Comparison of ENCODE assay signal across 8 cellular contexts in genomic region chr12:26122681-26123481, GRCh38. TPM values are rescaled to one million over a fixed set of nuclear protein-coding genes. Genes with fewer than 3 reads are reported as not detected.
A peak's percentile ranks its signal among the peaks of the same experiment; 100 is the strongest.
DNase-seq lines count a peak whose midpoint lies in the region; ATAC-seq and TF ChIP-seq lines count a peak whose summit lies in the region.

No MANE protein-coding gene starts in this region.

- no TSS peak for BruUV-seq in HCT116 (replicated peaks; lab: Mats Ljungman, UMichigan)
- BruUV-seq in PC-3 (replicated peaks; lab: Mats Ljungman, UMichigan) = no TSS peak

- TF ChIP-seq RAD21 in HCT116 (IDR thresholded peaks at IDR 0.05; ENCODE audit: low read depth) = peak; percentile 68

- H3K9me3 Mint-ChIP-seq in progenitor cell of endocrine pancreas (ENCODE audit: low read depth) = no peaks in the 10 kb centered on the region

- H3K36me3 ChIP-seq in HCT116 (ENCODE audit: control insufficient read depth in 1 of 2, insufficient read depth in 2 of 2, low read length in 2 of 2) (no peaks in the 10 kb centered on the region), PC-3 (ENCODE audit: low read depth, low read length) (peaks cover 29% of the 10 kb centered on the region)

- H2AFZ ChIP-seq in HCT116 (ENCODE audit: low read depth, low read length, poor library complexity, severe bottlenecking) = peak overlapping the region; percentile 45
- peak overlapping the region; percentile 43 for H2AFZ ChIP-seq in PC-3 (ENCODE audit: low read length)

- H3F3A ChIP-seq in PC-3 (ENCODE audit: low read length, unreplicated experiment) = peaks cover 9% of the 10 kb centered on the region

- H3K4me3 ChIP-seq in HCT116 (replicated peaks in 1 of 2; ENCODE audit: low read depth in 1 of 2, low read length in 2 of 2) (peak overlapping the region; percentile 40 to 61), PC-3 (ENCODE audit: low read length) (peak overlapping the region; percentile 77), astrocyte of the cerebellum (ENCODE audit: low read depth, low read length) (peak overlapping the region; percentile 66)

- H3K27me3 Mint-ChIP-seq in progenitor cell of endocrine pancreas = peaks cover 74% of the 10 kb centered on the region

- DNase-seq in DMS53 (lab: John Stamatoyannopoulos, UW) (peak; percentile 90), HCT116 (ENCODE audit: low read depth, low spot score) (no peak), PC-3 (peak; percentile 74), astrocyte of the cerebellum (ENCODE audit: low read depth) (peak; percentile 67), hepatic stellate cell (ENCODE audit: low spot score) (peak; percentile 67), progenitor cell of endocrine pancreas (ENCODE audit: low spot score, unreplicated experiment) (peak; percentile 62)

- peak; percentile 5 to 31 (median 28); a peak in 3 of 6 replicates for TF ChIP-seq CTCF in HCT116 (IDR thresholded peaks at IDR 0.05 in 2 of 3, conservative IDR thresholded peaks at IDR 0.05 in 1 of 3; ENCODE audit: borderline replicate concordance in 1 of 3, insufficient read depth in 1 of 3, low read depth in 2 of 3, low read length in 2 of 3)
- TF ChIP-seq CTCF in PC-3 (conservative IDR thresholded peaks at IDR 0.05; ENCODE audit: low read depth, low read length) = peak; percentile 82
- peak; percentile 41 for TF ChIP-seq CTCF in astrocyte of the cerebellum (IDR thresholded peaks at IDR 0.05; ENCODE audit: low read depth, low read length, missing control alignments)
- TF ChIP-seq CTCF in progenitor cell of endocrine pancreas (IDR thresholded peaks at IDR 0.05; ENCODE audit: unreplicated experiment) = peak; percentile 46

- H3K9me3 ChIP-seq in HCT116 (ENCODE audit: control insufficient read depth in 1 of 2, insufficient read depth in 1 of 2, low read depth in 1 of 2, low read length in 2 of 2) (no peaks in the 10 kb centered on the region), PC-3 (ENCODE audit: low read length) (no peaks in the 10 kb centered on the region)

- CTCF ChIA-PET in HCT116 (lab: Charles Lee) (interaction anchor here (0.9 to 3.3 kb wide), 5 partner anchors 15 to 579 kb away, joined by 3 to 14 read pairs (median 5); no protein-coding TSS in a partner anchor), PC-3 (lab: Charles Lee) (interaction anchor here (0.6 to 1.5 kb wide), 7 partner anchors 26 to 579 kb away, joined by 3 to 6 read pairs (median 4); no protein-coding TSS in a partner anchor)

- H3K27ac Mint-ChIP-seq in progenitor cell of endocrine pancreas = peak overlapping the region; percentile 89

- RAD21 ChIA-PET in HCT116 (lab: Charles Lee; ENCODE audit: low non-redundant PET in 1 of 2, low total read pairs in 2 of 2, uncharacterized antibody in 2 of 2, unreplicated experiment in 2 of 2) = interaction anchor here (1.5 to 1.9 kb wide), 2 partner anchors 9 to 579 kb away, joined by 3 to 5 read pairs; no protein-coding TSS in a partner anchor

- POLR2A ChIA-PET in HCT116 (lab: Charles Lee) (no interaction called here), PC-3 (lab: Charles Lee; ENCODE audit: unreplicated experiment) (interaction anchor here (0.6 to 0.7 kb wide), 2 partner anchors 24 to 151 kb away, joined by 11 to 16 read pairs; no protein-coding TSS in a partner anchor)

- TF ChIP-seq POLR2A in HCT116 (IDR thresholded peaks at IDR 0.05; ENCODE audit: borderline replicate concordance, extremely low read depth, insufficient read depth, insufficient read length) = no peak

- no peaks in the 10 kb centered on the region for H3K79me2 ChIP-seq in HCT116 (ENCODE audit: insufficient read depth, low read length)
- peaks cover 72% of the 10 kb centered on the region for H3K79me2 ChIP-seq in PC-3 (ENCODE audit: low read length)

- peak; percentile 5; the same call in 1 of the 2 replicates for ATAC-seq in HCT116
- ATAC-seq in PC-3 = no peak; the same call in 1 of the 2 replicates
- ATAC-seq in GM19324 (IDR thresholded peaks at IDR 0.05; ENCODE audit: low FRiP score, unreplicated experiment) = no peak
- ATAC-seq in GM19328 (IDR thresholded peaks at IDR 0.05; ENCODE audit: unreplicated experiment) = no peak

- intact Hi-C loops in HCT116 (cut with micrococcal nuclease) = loop anchor here (10.0 kb wide), 1 partner anchor 182 kb away; no protein-coding TSS in a partner anchor
- intact Hi-C loops in PC-3 (cut with micrococcal nuclease) = loop anchor here (1.0 to 5.0 kb wide), 2 partner anchors 294 to 578 kb away; no protein-coding TSS in a partner anchor

- H3K4me2 ChIP-seq in HCT116 (ENCODE audit: low read length) (peak overlapping the region; percentile 86), PC-3 (ENCODE audit: low read length) (peak overlapping the region; percentile 82)

- peaks cover 11% of the 10 kb centered on the region; the same call in 1 of the 2 replicates for H3K27me3 ChIP-seq in HCT116 (ENCODE audit: insufficient read depth, low read length)
- H3K27me3 ChIP-seq in PC-3 (ENCODE audit: low read length) = no peaks in the 10 kb centered on the region

- H3K4me1 ChIP-seq in HCT116 (ENCODE audit: control insufficient read depth in 1 of 2, insufficient read depth in 2 of 2, low read length in 2 of 2) (peaks cover 14 to 47% of the 10 kb centered on the region in 2 experiments), PC-3 (ENCODE audit: insufficient read depth, low read length) (peaks cover 47% of the 10 kb centered on the region)

- H3K4me1 Mint-ChIP-seq in progenitor cell of endocrine pancreas (ENCODE audit: low read depth) = peaks cover 50% of the 10 kb centered on the region

- H3K4me3 Mint-ChIP-seq in progenitor cell of endocrine pancreas (ENCODE audit: low read depth) = peak overlapping the region; percentile 80

- H3K9me2 ChIP-seq in HCT116 (ENCODE audit: insufficient read depth) (no peaks in the 10 kb centered on the region), PC-3 (replicated peaks; ENCODE audit: low read length) (no peaks in the 10 kb centered on the region)

- no peak overlapping the region; the same call in 1 of the 2 replicates for H3K27ac ChIP-seq in HCT116 (ENCODE audit: low read depth, low read length)
- peak overlapping the region; percentile 89 for H3K27ac ChIP-seq in PC-3 (ENCODE audit: low read length)

- in situ Hi-C loops in astrocyte of the cerebellum (cut with HindIII; ENCODE audit: low sequenced_read_pairs) = loop anchor here (25.0 kb wide), 1 partner anchor 514 kb away; no protein-coding TSS in a partner anchor

- no peaks in the 10 kb centered on the region for H3K36me3 Mint-ChIP-seq in progenitor cell of endocrine pancreas (ENCODE audit: insufficient read depth)

- H4K20me1 ChIP-seq in HCT116 (ENCODE audit: insufficient read depth) = no peaks in the 10 kb centered on the region
- no peaks in the 10 kb centered on the region for H4K20me1 ChIP-seq in PC-3 (ENCODE audit: low read length)

- H3K9ac ChIP-seq in HCT116 (ENCODE audit: low read length) (peak overlapping the region; percentile 51), PC-3 (ENCODE audit: low read length) (peak overlapping the region; percentile 90)

TF ChIP-seq in HCT116, 20 proteins besides CTCF, POLR2A, EP300 and RAD21:
- peak; percentile 53; the same call in 1 of the 2 replicates for TF ChIP-seq EGR1 (IDR thresholded peaks at IDR 0.05; ENCODE audit: low read depth)
- TF ChIP-seq CBX3 (IDR thresholded peaks at IDR 0.05; ENCODE audit: low read depth) = peak; percentile 23; the same call in 1 of the 2 replicates
- no peak for TF ChIP-seq ELF1 (IDR thresholded peaks at IDR 0.05; ENCODE audit: borderline replicate concordance, low read depth)
- no peak for TF ChIP-seq SRF (IDR thresholded peaks at IDR 0.05; ENCODE audit: low read depth)
- peak; percentile 56 for TF ChIP-seq MAX (IDR thresholded peaks at IDR 0.05)
- no peak for TF ChIP-seq JUND (IDR thresholded peaks at IDR 0.05)

RNA-seq across cellular contexts. Expression of gene BHLHE41, which starts 2.0 kb away (rescaled TPM):
- total RNA-seq in HCT116 (2021; ENCODE audit: unreplicated experiment) = 4.7 TPM
- polyA plus RNA-seq in HCT116 (2012) = 1.7 and 2.5 TPM in 2 replicates
- total RNA-seq in PC-3 (2014; rRNA removed) = 77.6 and 81.0 TPM in 2 replicates
- 0.46 and 0.78 TPM in 2 replicates for total RNA-seq in progenitor cell of endocrine pancreas

Comparison
In these comparisons a context has a peak if more than half of its experiments do, and no peak if none do; other contexts are left out.
1. CTCF ChIP-seq: peak in every context shown above with its lines; median percentile 82 in PC-3; 46 in progenitor cell of endocrine pancreas; 41 in astrocyte of the cerebellum; 28 in HCT116.
2. RNA of gene BHLHE41, which starts 2.0 kb away (total RNA-seq): 77.6 to 81.0 TPM in PC-3; 4.7 TPM in HCT116 (single experiment) and 0.46 to 0.78 TPM in progenitor cell of endocrine pancreas; every median in the first group is over 10 times any median in the second.
3. Peak in every context shown above with its lines, with median percentiles within 50 percentile points of each other: H3K4me3 ChIP-seq.